ENCODE assay signal across 1 cellular context in genomic region chr20:10848810-10849370, GRCh38.
TF ChIP-seq lines count a peak whose summit lies in the region.

No MANE protein-coding gene starts in this region.

TF ChIP-seq in IMR-90, 13 proteins besides CTCF, POLR2A, EP300 and RAD21 (continued from another document):
- TF ChIP-seq, protein P1, sequence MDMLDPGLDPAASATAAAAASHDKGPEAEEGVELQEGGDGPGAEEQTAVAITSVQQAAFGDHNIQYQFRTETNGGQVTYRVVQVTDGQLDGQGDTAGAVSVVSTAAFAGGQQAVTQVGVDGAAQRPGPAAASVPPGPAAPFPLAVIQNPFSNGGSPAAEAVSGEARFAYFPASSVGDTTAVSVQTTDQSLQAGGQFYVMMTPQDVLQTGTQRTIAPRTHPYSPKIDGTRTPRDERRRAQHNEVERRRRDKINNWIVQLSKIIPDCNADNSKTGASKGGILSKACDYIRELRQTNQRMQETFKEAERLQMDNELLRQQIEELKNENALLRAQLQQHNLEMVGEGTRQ (IDR thresholded peaks at IDR 0.05; ENCODE audit: low read depth, low read length): no peak
- TF ChIP-seq FOS (IDR thresholded peaks at IDR 0.05; ENCODE audit: low read depth, low read length): peak; percentile 92
- peak; percentile 75 for TF ChIP-seq MAFK (IDR thresholded peaks at IDR 0.05; ENCODE audit: low read depth, low read length)
- TF ChIP-seq RCOR1 (IDR thresholded peaks at IDR 0.05; ENCODE audit: insufficient replicate concordance, low read length): peak; percentile 49
- TF ChIP-seq MXI1 (IDR thresholded peaks at IDR 0.05; ENCODE audit: borderline replicate concordance, low read depth, low read length): no peak
- TF ChIP-seq MAZ (IDR thresholded peaks at IDR 0.05; ENCODE audit: borderline replicate concordance, low read depth, low read length): no peak
- no peak for TF ChIP-seq CHD1 (IDR thresholded peaks at IDR 0.05; ENCODE audit: low read depth, low read length)
